ENCODE assay signal across 23 cellular contexts in genomic region chr21:28226563-28226962, GRCh38.
DNase-seq lines count a peak whose midpoint lies in the region; ATAC-seq and TF ChIP-seq lines count a peak whose summit lies in the region.
"Had no signal": no experiment of that assay in that cellular context is flagged by ENCODE, and none has a peak within 500 bp of the region (broad histone marks: within the 10 kb centered on the region; RNA-seq: fewer than 3 reads in every experiment).

No MANE protein-coding gene starts in this region.

- no peaks in the 10 kb centered on the region for H3K4me1 Mint-ChIP-seq in activated T-cell treated with anti-CD3 and anti-CD28 coated beads, Interleukin-2, amount 50 U/mL, for 72 hours (ENCODE audit: low read depth)
- H3K4me1 Mint-ChIP-seq in activated T-cell treated with anti-CD3 and anti-CD28 coated beads, Interleukin-2, amount 50 U/mL, for 4 hours (ENCODE audit: low read depth), result no peaks in the 10 kb centered on the region
- peaks cover 32% of the 10 kb centered on the region for H3K4me1 Mint-ChIP-seq in nephron
- H3K4me1 Mint-ChIP-seq: B cell; CD4-positive, alpha-beta memory T cell; CD4-positive, CD25-positive, alpha-beta regulatory T cell; CD8-positive, alpha-beta memory T cell had no signal

- no peak overlapping the region for H3K4me3 ChIP-seq in LNCaP clone FGC (ENCODE audit: low read depth, low read length)
- H3K4me3 ChIP-seq: A549; BLaER1 treated with 17β-estradiol and CSF1 and Interleukin-3, amounts not matched to agents 10 nM and 100 nM; GM12878 had no signal

- no peaks in the 10 kb centered on the region for H3K36me3 Mint-ChIP-seq in activated T-cell treated with anti-CD3 and anti-CD28 coated beads, Interleukin-2, amount 50 U/mL, for 72 hours (ENCODE audit: insufficient read depth in 2 of 2)
- no peaks in the 10 kb centered on the region for H3K36me3 Mint-ChIP-seq in activated T-cell treated with anti-CD3 and anti-CD28 coated beads, Interleukin-2, amount 50 U/mL, for 4 hours (ENCODE audit: insufficient read depth)
- no peaks in the 10 kb centered on the region for H3K36me3 Mint-ChIP-seq in nephron (ENCODE audit: low read depth)
- H3K36me3 Mint-ChIP-seq: CD14-positive monocyte; CD4-positive, alpha-beta memory T cell; CD4-positive, CD25-positive, alpha-beta regulatory T cell; CD8-positive, alpha-beta memory T cell had no signal

- H3K27me3 Mint-ChIP-seq in activated T-cell treated with anti-CD3 and anti-CD28 coated beads, Interleukin-2, amount 50 U/mL, for 72 hours (ENCODE audit: low read depth), result no peaks in the 10 kb centered on the region
- H3K27me3 Mint-ChIP-seq in activated T-cell treated with anti-CD3 and anti-CD28 coated beads, Interleukin-2, amount 50 U/mL, for 4 hours (ENCODE audit: low read depth), result no peaks in the 10 kb centered on the region
- no peaks in the 10 kb centered on the region for H3K27me3 Mint-ChIP-seq in nephron (ENCODE audit: low read depth)
- H3K27me3 Mint-ChIP-seq: B cell; CD4-positive, CD25-positive, alpha-beta regulatory T cell; CD8-positive, alpha-beta memory T cell had no signal

- TF ChIP-seq CTCF in LNCaP clone FGC (IDR thresholded peaks at IDR 0.05; ENCODE audit: control insufficient read depth, extremely low read depth, insufficient read depth), result no peak
- no peak for TF ChIP-seq CTCF in nephron (IDR thresholded peaks at IDR 0.05; ENCODE audit: unreplicated experiment in 3 of 3)

- peaks cover 0 to 1% of the 10 kb centered on the region in 2 donors for H3K9me3 Mint-ChIP-seq in activated T-cell treated with anti-CD3 and anti-CD28 coated beads, Interleukin-2, amount 50 U/mL, for 72 hours
- H3K9me3 Mint-ChIP-seq in activated T-cell treated with anti-CD3 and anti-CD28 coated beads, Interleukin-2, amount 50 U/mL, for 4 hours, result no peaks in the 10 kb centered on the region
- no peaks in the 10 kb centered on the region for H3K9me3 Mint-ChIP-seq in nephron
- H3K9me3 Mint-ChIP-seq: CD4-positive, alpha-beta memory T cell had no signal

- no peak overlapping the region for H3K4me3 Mint-ChIP-seq in activated T-cell treated with anti-CD3 and anti-CD28 coated beads, Interleukin-2, amount 50 U/mL, for 72 hours
- H3K4me3 Mint-ChIP-seq in activated T-cell treated with anti-CD3 and anti-CD28 coated beads, Interleukin-2, amount 50 U/mL, for 4 hours, result no peak overlapping the region
- no peak overlapping the region for H3K4me3 Mint-ChIP-seq in nephron
- H3K4me3 Mint-ChIP-seq: B cell; CD14-positive monocyte; CD4-positive, alpha-beta memory T cell; CD4-positive, CD25-positive, alpha-beta regulatory T cell; CD8-positive, alpha-beta memory T cell had no signal

- ATAC-seq in activated T-cell treated with anti-CD3 and anti-CD28 coated beads, Interleukin-2, amount 50 U/mL, for 72 hours (replicated peaks in 1 of 2), result no peak
- no peak for ATAC-seq in activated T-cell treated with anti-CD3 and anti-CD28 coated beads, Interleukin-2, amount 50 U/mL, for 4 hours
- ATAC-seq in HG03025 (IDR thresholded peaks at IDR 0.05; ENCODE audit: low FRiP score, unreplicated experiment), result no peak
- ATAC-seq: A549, GM12878 had no signal

- DNase-seq in activated T-cell treated with anti-CD3 and anti-CD28 coated beads, Interleukin-2, amount 50 U/mL, for 72 hours, result no peak
- DNase-seq in activated T-cell treated with anti-CD3 and anti-CD28 coated beads, Interleukin-2, amount 50 U/mL, for 4 hours, result no peak
- peak; percentile 64 for DNase-seq in LNCaP clone FGC (ENCODE audit: low read depth)
- no peak for DNase-seq in NCI-H2227 treated with DMSO at 0.1 percent for 48 hours (lab: John Stamatoyannopoulos, UW)
- DNase-seq: AML-193; CD4-positive, alpha-beta memory T cell; CD4-positive, CD25-positive, alpha-beta regulatory T cell; CD8-positive, alpha-beta memory T cell; COR-L47; DMS 273 treated with DMSO at 0.1 percent for 48 hours; DMS153; DMS53; DMS79; DND-41; EL; GDM1 had no signal

- H3K27ac Mint-ChIP-seq in activated T-cell treated with anti-CD3 and anti-CD28 coated beads, Interleukin-2, amount 50 U/mL, for 72 hours, result peak overlapping the region; percentile 11
- peak overlapping the region in 2 of 3 experiments; percentile 96 for H3K27ac Mint-ChIP-seq in nephron
- H3K27ac Mint-ChIP-seq: B cell; CD4-positive, alpha-beta memory T cell; CD4-positive, CD25-positive, alpha-beta regulatory T cell; CD8-positive, alpha-beta memory T cell had no signal
